16 cellular contexts compared by ENCODE assay signal in the genomic region with DNA sequence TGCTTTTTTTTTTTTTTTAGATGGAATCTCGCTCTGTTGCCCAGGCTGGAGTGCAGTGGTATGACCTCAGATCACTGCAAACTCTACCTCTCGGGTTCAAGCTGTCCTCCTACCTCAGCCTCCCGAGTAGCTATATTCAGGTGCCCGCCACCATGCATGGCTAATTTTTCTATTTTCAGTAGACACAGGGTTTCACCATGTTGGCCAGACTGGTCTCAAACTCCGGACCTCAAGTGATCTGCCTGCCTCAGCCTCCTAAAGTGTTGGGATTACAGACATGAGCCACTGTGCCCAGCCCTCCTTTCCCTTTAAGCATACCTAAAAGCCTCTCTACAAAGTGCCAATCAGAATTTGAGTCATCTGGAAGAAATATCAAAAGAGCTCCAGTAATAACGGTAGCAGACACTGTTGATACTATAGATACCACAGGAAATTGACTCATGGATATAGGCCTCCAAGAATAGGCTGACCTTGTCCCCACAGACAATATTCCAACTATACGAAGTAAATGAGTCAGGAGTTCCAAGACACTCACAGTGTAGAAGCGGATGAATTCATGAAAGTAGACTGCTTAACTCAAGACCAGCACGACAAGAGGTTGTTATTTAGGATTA. TPM values are rescaled to one million over a fixed set of nuclear protein-coding genes. Genes with fewer than 3 reads are reported as not detected.
DNase-seq lines count a peak whose midpoint lies in the region; ATAC-seq and TF ChIP-seq lines count a peak whose summit lies in the region.
"Not testable (repeated sequence)": the region's sequence is repeated elsewhere in the genome, so short reads cannot be mapped to it uniquely, and the experiment has no call there.
"Had no signal": no experiment of that assay in that cellular context is flagged by ENCODE, and none has a peak within 500 bp of the region (broad histone marks: within the 10 kb centered on the region; RNA-seq: fewer than 3 reads in every experiment).

No MANE protein-coding gene starts in this region.

- peak; percentile 98 to 100 for ATAC-seq in activated naive CD4-positive, alpha-beta T cell treated with anti-CD3 and anti-CD28 coated beads, Interleukin-2, amount 50 U/mL, for 72 hours
- ATAC-seq in foreskin keratinocyte: peak; percentile 61
- peak; percentile 88 for ATAC-seq in stimulated activated effector memory CD8-positive, alpha-beta T cell treated with anti-CD3 and anti-CD28 coated beads, Interleukin-12 subunit alpha, Interleukin-12 subunit beta, amount 100 ng/mL, for 72 hours

- H3K4me1 ChIP-seq in foreskin keratinocyte: not testable (repeated sequence)

- intact Hi-C loops in activated CD4-positive, alpha-beta T cell treated with anti-CD3 and anti-CD28 coated beads, Interleukin-2, amount 10 ng/mL, durations not matched to agents 24 days and 14 days (cut with micrococcal nuclease): not testable (repeated sequence)

- H3K27me3 Mint-ChIP-seq in activated CD4-positive, alpha-beta T cell treated with anti-CD3 and anti-CD28 coated beads, Interleukin-2, amount 10 ng/mL, durations not matched to agents 24 days and 14 days: not testable (repeated sequence)

- H3K27ac Mint-ChIP-seq in activated CD4-positive, alpha-beta T cell treated with anti-CD3 and anti-CD28 coated beads, Interleukin-2, amount 10 ng/mL, durations not matched to agents 24 days and 14 days: peak overlapping the region; percentile 34
- H3K27ac Mint-ChIP-seq in activated naive CD4-positive, alpha-beta T cell treated with anti-CD3 and anti-CD28 coated beads, Interleukin-2, amount 50 U/mL, for 72 hours: peak overlapping the region in 1 of 2 donors; percentile 86
- H3K27ac Mint-ChIP-seq in stimulated activated effector memory CD8-positive, alpha-beta T cell treated with anti-CD3 and anti-CD28 coated beads, Interleukin-12 subunit alpha, Interleukin-12 subunit beta, amount 100 ng/mL, for 72 hours: not testable (repeated sequence)

- peak; percentile 85 for DNase-seq in ELR (ENCODE audit: low read depth)
- peak; percentile 1 for DNase-seq in LoVo (ENCODE audit: low spot score)
- DNase-seq in RPMI7951 (ENCODE audit: low read depth): peak; percentile 86
- peak; percentile 56 for DNase-seq in activated CD4-positive, alpha-beta T cell treated with anti-CD3 and anti-CD28 coated beads, Interleukin-2, amount 10 ng/mL, durations not matched to agents 24 days and 14 days
- not testable (repeated sequence) for DNase-seq in activated naive CD4-positive, alpha-beta T cell treated with anti-CD3 and anti-CD28 coated beads, Interleukin-2, amount 50 U/mL, for 72 hours (ENCODE audit: low spot score in 2 of 2)
- DNase-seq in cardiac fibroblast (ENCODE audit: low read depth in 2 of 2): peak; percentile 5 to 70
- DNase-seq in foreskin keratinocyte: peak in 1 of 2 donors; percentile 75
- DNase-seq in stimulated activated effector memory CD8-positive, alpha-beta T cell treated with anti-CD3 and anti-CD28 coated beads, Interleukin-12 subunit alpha, Interleukin-12 subunit beta, amount 100 ng/mL, for 72 hours (ENCODE audit: low spot score in 2 of 2): peak in 1 of 2 donors; percentile 57

- H3K9me3 Mint-ChIP-seq in activated CD4-positive, alpha-beta T cell treated with anti-CD3 and anti-CD28 coated beads, Interleukin-2, amount 10 ng/mL, durations not matched to agents 24 days and 14 days; activated naive CD4-positive, alpha-beta T cell treated with anti-CD3 and anti-CD28 coated beads, Interleukin-2, amount 50 U/mL, for 72 hours; stimulated activated effector memory CD8-positive, alpha-beta T cell treated with anti-CD3 and anti-CD28 coated beads, Interleukin-12 subunit alpha, Interleukin-12 subunit beta, amount 100 ng/mL, for 72 hours: not testable (repeated sequence)

- not testable (repeated sequence) for H3K27ac ChIP-seq in foreskin keratinocyte

- H3K36me3 Mint-ChIP-seq in activated CD4-positive, alpha-beta T cell treated with anti-CD3 and anti-CD28 coated beads, Interleukin-2, amount 10 ng/mL, durations not matched to agents 24 days and 14 days (ENCODE audit: low read depth); activated naive CD4-positive, alpha-beta T cell treated with anti-CD3 and anti-CD28 coated beads, Interleukin-2, amount 50 U/mL, for 72 hours; stimulated activated effector memory CD8-positive, alpha-beta T cell treated with anti-CD3 and anti-CD28 coated beads, Interleukin-12 subunit alpha, Interleukin-12 subunit beta, amount 100 ng/mL, for 72 hours: not testable (repeated sequence)

- H3K4me1 Mint-ChIP-seq in activated CD4-positive, alpha-beta T cell treated with anti-CD3 and anti-CD28 coated beads, Interleukin-2, amount 10 ng/mL, durations not matched to agents 24 days and 14 days: peaks cover 11% of the 10 kb centered on the region
- H3K4me1 Mint-ChIP-seq in stimulated activated effector memory CD8-positive, alpha-beta T cell treated with anti-CD3 and anti-CD28 coated beads, Interleukin-12 subunit alpha, Interleukin-12 subunit beta, amount 100 ng/mL, for 72 hours: not testable (repeated sequence)

- not testable (repeated sequence) for H3K27me3 ChIP-seq in foreskin keratinocyte

- H3K4me3 Mint-ChIP-seq in activated CD4-positive, alpha-beta T cell treated with anti-CD3 and anti-CD28 coated beads, Interleukin-2, amount 10 ng/mL, durations not matched to agents 24 days and 14 days; stimulated activated effector memory CD8-positive, alpha-beta T cell treated with anti-CD3 and anti-CD28 coated beads, Interleukin-12 subunit alpha, Interleukin-12 subunit beta, amount 100 ng/mL, for 72 hours: not testable (repeated sequence)

- not testable (repeated sequence) for TF ChIP-seq CTCF in cardiac fibroblast (IDR thresholded peaks at IDR 0.05; ENCODE audit: low read depth, low read length); foreskin keratinocyte (conservative IDR thresholded peaks at IDR 0.05)

- not testable (repeated sequence) for H3K4me3 ChIP-seq in cardiac fibroblast (replicated peaks in 1 of 2; ENCODE audit: low read depth in 2 of 2, low read length in 2 of 2)

RNA-seq across cellular contexts. Expression of gene PPIAL4G, which starts 29.6 kb away (rescaled TPM):
- total RNA-seq in RPMI7951 (2014; rRNA removed; shearing (Covaris generic)): not detected in 2 replicates
- 0.09 and 0.17 TPM in 2 replicates for total RNA-seq in activated CD4-positive, alpha-beta T cell treated with anti-CD3 and anti-CD28 coated beads, Interleukin-2, amount 10 ng/mL, durations not matched to agents 24 days and 14 days
- total RNA-seq in activated naive CD4-positive, alpha-beta T cell treated with anti-CD3 and anti-CD28 coated beads, Interleukin-2, amount 50 U/mL, for 72 hours: under 1 TPM; 0.23 to 0.36 TPM
- not detected in 2 replicates for total RNA-seq in foreskin keratinocyte
- not detected in 2 replicates for polyA plus RNA-seq in foreskin keratinocyte
- total RNA-seq: gastrocnemius medialis, left colon, neural crest cell, Peyer's patch, right atrium auricular region, SJSA1, suprapubic skin had no signal
- polyA plus RNA-seq: BJ had no signal
